9 cellular contexts compared by ENCODE assay signal in genomic region chr4:69170233-69171134, GRCh38. TPM values are rescaled to one million over a fixed set of nuclear protein-coding genes. Genes with fewer than 3 reads are reported as not detected.
DNase-seq lines count a peak whose midpoint lies in the region; ATAC-seq, FAIRE-seq and TF ChIP-seq lines count a peak whose summit lies in the region.
"Not testable (repeated sequence)": the region's sequence is repeated elsewhere in the genome, so short reads cannot be mapped to it uniquely, and the experiment has no call there.
"Had no signal": no experiment of that assay in that cellular context is flagged by ENCODE, and none has a peak within 500 bp of the region (broad histone marks: within the 10 kb centered on the region; RNA-seq: fewer than 3 reads in every experiment).

No MANE protein-coding gene starts in this region.

- not testable (repeated sequence) for H3K4me3 ChIP-seq in HL-60 (replicated peaks; ENCODE audit: insufficient read depth, low read length); mesenchymal stem cell (ENCODE audit: insufficient read depth in 1 of 2, low read depth in 1 of 2, low read length in 2 of 2)

- ATAC-seq in GM21786 (IDR thresholded peaks at IDR 0.05; ENCODE audit: unreplicated experiment) = peak; percentile 84

- H3K4me3 Mint-ChIP-seq in activated CD4-positive, alpha-beta T cell treated with anti-CD3 and anti-CD28 coated beads, Interleukin-2, amount 10 ng/mL, durations not matched to agents 7 days and 5 days = not testable (repeated sequence)

- not testable (repeated sequence) for H4K91ac ChIP-seq in mesenchymal stem cell (ENCODE audit: low read length)

- WGBS in mesenchymal stem cell = no CpG with 5 or more reads among the region's 2 CpGs

- TF ChIP-seq POLR2A in erythroblast (IDR thresholded peaks at IDR 0.05; ENCODE audit: low read length) = not testable (repeated sequence)

- H3K9ac ChIP-seq in mesenchymal stem cell (ENCODE audit: low read length) = not testable (repeated sequence)

- not testable (repeated sequence) for H3K4ac ChIP-seq in mesenchymal stem cell (ENCODE audit: low read depth in 1 of 2, low read length in 2 of 2)

- FAIRE-seq in urothelium cell line (lab: Jason Lieb, UNC) = not testable (repeated sequence)

- not testable (repeated sequence) for H3K4me1 ChIP-seq in mesenchymal stem cell (ENCODE audit: control insufficient read depth, insufficient read depth, low read depth, low read length)

- CTCF ChIA-PET in activated CD4-positive, alpha-beta T cell treated with anti-CD3 and anti-CD28 coated beads, Interleukin-2, amount 10 ng/mL, durations not matched to agents 7 days and 5 days (lab: Charles Lee) = not testable (repeated sequence)

- H3K27ac ChIP-seq in HL-60 (replicated peaks); mesenchymal stem cell (ENCODE audit: low read length, poor library complexity, severe bottlenecking): not testable (repeated sequence)

- H3K27ac Mint-ChIP-seq in activated CD4-positive, alpha-beta T cell treated with anti-CD3 and anti-CD28 coated beads, Interleukin-2, amount 10 ng/mL, durations not matched to agents 7 days and 5 days = not testable (repeated sequence)

- H2BK12ac ChIP-seq in mesenchymal stem cell (ENCODE audit: low read length in 2 of 2) = not testable (repeated sequence)

- not testable (repeated sequence) for H3K18ac ChIP-seq in mesenchymal stem cell (ENCODE audit: low read depth in 1 of 2, low read length in 2 of 2)

- not testable (repeated sequence) for H3K36me3 ChIP-seq in mesenchymal stem cell (ENCODE audit: control insufficient read depth in 1 of 2, insufficient read depth in 2 of 2, low read depth in 1 of 2, low read length in 2 of 2)

- not testable (repeated sequence) for H3K9me3 ChIP-seq in mesenchymal stem cell (ENCODE audit: control insufficient read depth, low read length)

- not testable (repeated sequence) for H2BK120ac ChIP-seq in mesenchymal stem cell (ENCODE audit: low read depth, low read length)

- H3K9me3 Mint-ChIP-seq in activated CD4-positive, alpha-beta T cell treated with anti-CD3 and anti-CD28 coated beads, Interleukin-2, amount 10 ng/mL, durations not matched to agents 7 days and 5 days = not testable (repeated sequence)

- not testable (repeated sequence) for H3K36me3 Mint-ChIP-seq in activated CD4-positive, alpha-beta T cell treated with anti-CD3 and anti-CD28 coated beads, Interleukin-2, amount 10 ng/mL, durations not matched to agents 7 days and 5 days (ENCODE audit: low read depth)

- H4K8ac ChIP-seq in mesenchymal stem cell (ENCODE audit: low read length) = not testable (repeated sequence)

- H3K4me2 ChIP-seq in mesenchymal stem cell (ENCODE audit: low read length, poor library complexity, severe bottlenecking) = not testable (repeated sequence)

- not testable (repeated sequence) for H2BK5ac ChIP-seq in mesenchymal stem cell (ENCODE audit: low read depth, low read length, poor library complexity, severe bottlenecking)

- H2AFZ ChIP-seq in mesenchymal stem cell (ENCODE audit: low read depth, low read length) = not testable (repeated sequence)

- not testable (repeated sequence) for H3K27me3 Mint-ChIP-seq in activated CD4-positive, alpha-beta T cell treated with anti-CD3 and anti-CD28 coated beads, Interleukin-2, amount 10 ng/mL, durations not matched to agents 7 days and 5 days

- TF ChIP-seq CTCF in GM12872 (IDR thresholded peaks at IDR 0.05; ENCODE audit: insufficient read depth, low read depth, low read length) (peak; percentile 61), HL-60 (IDR thresholded peaks at IDR 0.05; ENCODE audit: insufficient read depth, low read length) (peak; percentile 13)

- H2BK15ac ChIP-seq in mesenchymal stem cell (ENCODE audit: low read depth, poor library complexity, severe bottlenecking) = not testable (repeated sequence)

- POLR2A ChIA-PET in activated CD4-positive, alpha-beta T cell treated with anti-CD3 and anti-CD28 coated beads, Interleukin-2, amount 10 ng/mL, durations not matched to agents 7 days and 5 days (lab: Charles Lee) = not testable (repeated sequence)

- H3K79me1 ChIP-seq in mesenchymal stem cell (replicated peaks; ENCODE audit: low read length, poor library complexity, severe bottlenecking) = not testable (repeated sequence)

- H3K4me1 Mint-ChIP-seq in activated CD4-positive, alpha-beta T cell treated with anti-CD3 and anti-CD28 coated beads, Interleukin-2, amount 10 ng/mL, durations not matched to agents 7 days and 5 days = not testable (repeated sequence)

- H3K14ac ChIP-seq in mesenchymal stem cell (ENCODE audit: low read length in 2 of 2) = not testable (repeated sequence)

- H3K23ac ChIP-seq in mesenchymal stem cell (ENCODE audit: low read length in 2 of 2) = not testable (repeated sequence)

- peak in 1 of 2 experiments; percentile 31 for DNase-seq in HL-60 (ENCODE audit: low read depth in 1 of 2, low spot score in 1 of 2)
- peak; percentile 37 for DNase-seq in NCI-H526 treated with DMSO at 0.1 percent for 48 hours (lab: John Stamatoyannopoulos, UW)
- peak; percentile 39 for DNase-seq in activated CD4-positive, alpha-beta T cell treated with anti-CD3 and anti-CD28 coated beads, Interleukin-2, amount 10 ng/mL, durations not matched to agents 7 days and 5 days
- peak; percentile 71 to 74 for DNase-seq in erythroblast (lab: John Stamatoyannopoulos, UW)
- peak; percentile 63 for DNase-seq in mesenchymal stem cell
- peak; percentile 3 for DNase-seq in urothelium cell line (ENCODE audit: low spot score)

- not testable (repeated sequence) for H3K27me3 ChIP-seq in HL-60 (ENCODE audit: insufficient read depth, poor library complexity, severe bottlenecking); mesenchymal stem cell (ENCODE audit: control insufficient read depth in 1 of 2, insufficient read depth in 1 of 2, low read length in 2 of 2)

- H2AK5ac ChIP-seq in mesenchymal stem cell (ENCODE audit: low read length, severe bottlenecking) = not testable (repeated sequence)

RNA-seq across cellular contexts. Expression of gene UGT2B11, which starts 44.1 kb away (rescaled TPM):
- total RNA-seq in activated CD4-positive, alpha-beta T cell treated with anti-CD3 and anti-CD28 coated beads, Interleukin-2, amount 10 ng/mL, durations not matched to agents 7 days and 5 days = not detected
- not detected for polyA plus RNA-seq in mesenchymal stem cell (2013, experiment 1 of 2)
- not detected for polyA plus RNA-seq in mesenchymal stem cell (2013, experiment 2 of 2)
- total RNA-seq: T-helper 1 cell treated with Interleukin-12 subunit alpha and Interleukin-12 subunit beta and Interleukin-4 antibody, amounts not matched to agents 30 ng/mL and 1 ng/mL, for 36 hours had no signal
